In genomic region chr17:28320215-28321061, GRCh38 we compare ENCODE assay signal across 1 cellular context.
TF ChIP-seq lines count a peak whose summit lies in the region.

No MANE protein-coding gene starts in this region.

TF ChIP-seq in GM23338, 12 proteins besides CTCF, POLR2A, EP300 and RAD21:
- TF ChIP-seq REST (IDR thresholded peaks at IDR 0.05; ENCODE audit: unreplicated experiment), result no peak
- no peak for TF ChIP-seq POLR2AphosphoS5 (IDR thresholded peaks at IDR 0.05; ENCODE audit: low read depth)
- TF ChIP-seq EZH2 (IDR thresholded peaks at IDR 0.05; ENCODE audit: low read depth, unreplicated experiment), result no peak
- TF ChIP-seq STAT1 (IDR thresholded peaks at IDR 0.05; ENCODE audit: unreplicated experiment), result no peak
TF ChIP-seq in GM23338: peak in this region for 0.
